ENCODE assay signal across 1 cellular context in the genomic region with DNA sequence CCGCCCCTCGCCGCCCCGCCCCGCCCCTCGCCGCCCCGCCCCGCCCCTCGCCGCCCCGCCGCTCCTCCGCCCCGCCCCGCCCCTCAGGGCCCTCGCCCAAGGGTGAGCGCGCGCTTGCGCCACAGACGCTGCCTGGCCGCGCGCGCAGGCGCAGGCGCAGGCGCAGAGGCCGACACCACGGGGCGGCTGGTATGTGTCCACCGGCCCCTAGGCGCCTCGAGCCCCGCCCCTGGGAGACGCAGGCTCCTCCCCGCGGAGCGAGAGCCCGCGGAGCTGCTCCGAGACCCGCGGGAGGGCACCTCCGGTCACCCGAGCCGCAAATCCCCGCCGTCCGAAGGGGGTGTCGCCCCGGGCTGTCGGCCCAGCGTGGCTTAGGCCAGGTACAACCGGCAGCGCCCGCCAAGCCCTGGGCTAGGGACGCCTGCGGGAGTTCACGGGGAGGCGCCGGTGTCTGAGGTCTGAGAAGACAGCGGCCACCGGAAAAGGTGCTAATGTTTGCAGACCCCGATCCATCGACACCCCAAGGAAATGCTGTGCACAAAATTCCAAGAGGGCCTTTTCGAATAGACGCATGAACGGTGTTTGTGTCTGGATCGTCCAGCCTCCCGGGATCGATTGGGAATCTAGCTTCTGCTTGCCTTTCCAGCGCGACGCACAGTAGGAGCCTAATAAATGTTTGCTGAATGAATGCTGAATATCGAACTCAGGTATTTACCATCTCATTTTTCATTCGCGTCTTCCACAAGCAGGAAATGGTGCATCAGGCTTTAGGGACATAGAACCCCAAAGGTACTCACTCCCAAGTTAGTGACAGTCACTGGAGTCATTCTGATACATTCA.
TF ChIP-seq lines count a peak whose summit lies in the region.

No MANE protein-coding gene starts in this region.

TF ChIP-seq in K562, 482 proteins besides CTCF, POLR2A, EP300 and RAD21 (continued from another document):
- TF ChIP-seq, protein P1, sequence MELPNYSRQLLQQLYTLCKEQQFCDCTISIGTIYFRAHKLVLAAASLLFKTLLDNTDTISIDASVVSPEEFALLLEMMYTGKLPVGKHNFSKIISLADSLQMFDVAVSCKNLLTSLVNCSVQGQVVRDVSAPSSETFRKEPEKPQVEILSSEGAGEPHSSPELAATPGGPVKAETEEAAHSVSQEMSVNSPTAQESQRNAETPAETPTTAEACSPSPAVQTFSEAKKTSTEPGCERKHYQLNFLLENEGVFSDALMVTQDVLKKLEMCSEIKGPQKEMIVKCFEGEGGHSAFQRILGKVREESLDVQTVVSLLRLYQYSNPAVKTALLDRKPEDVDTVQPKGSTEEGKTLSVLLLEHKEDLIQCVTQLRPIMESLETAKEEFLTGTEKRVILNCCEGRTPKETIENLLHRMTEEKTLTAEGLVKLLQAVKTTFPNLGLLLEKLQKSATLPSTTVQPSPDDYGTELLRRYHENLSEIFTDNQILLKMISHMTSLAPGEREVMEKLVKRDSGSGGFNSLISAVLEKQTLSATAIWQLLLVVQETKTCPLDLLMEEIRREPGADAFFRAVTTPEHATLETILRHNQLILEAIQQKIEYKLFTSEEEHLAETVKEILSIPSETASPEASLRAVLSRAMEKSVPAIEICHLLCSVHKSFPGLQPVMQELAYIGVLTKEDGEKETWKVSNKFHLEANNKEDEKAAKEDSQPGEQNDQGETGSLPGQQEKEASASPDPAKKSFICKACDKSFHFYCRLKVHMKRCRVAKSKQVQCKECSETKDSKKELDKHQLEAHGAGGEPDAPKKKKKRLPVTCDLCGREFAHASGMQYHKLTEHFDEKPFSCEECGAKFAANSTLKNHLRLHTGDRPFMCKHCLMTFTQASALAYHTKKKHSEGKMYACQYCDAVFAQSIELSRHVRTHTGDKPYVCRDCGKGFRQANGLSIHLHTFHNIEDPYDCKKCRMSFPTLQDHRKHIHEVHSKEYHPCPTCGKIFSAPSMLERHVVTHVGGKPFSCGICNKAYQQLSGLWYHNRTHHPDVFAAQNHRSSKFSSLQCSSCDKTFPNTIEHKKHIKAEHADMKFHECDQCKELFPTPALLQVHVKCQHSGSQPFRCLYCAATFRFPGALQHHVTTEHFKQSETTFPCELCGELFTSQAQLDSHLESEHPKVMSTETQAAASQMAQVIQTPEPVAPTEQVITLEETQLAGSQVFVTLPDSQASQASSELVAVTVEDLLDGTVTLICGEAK (IDR thresholded peaks at IDR 0.05): no peak; the same call in 1 of the 2 replicates
- TF ChIP-seq, protein P1 (CRISPR knock-in tag; IDR thresholded peaks at IDR 0.05): no peak
- TF ChIP-seq TAL1 (IDR thresholded peaks at IDR 0.05) (no peak), POLR2AphosphoS5 (IDR thresholded peaks at IDR 0.05; ENCODE audit: control insufficient read depth, insufficient read depth, low read depth, low read length) (no peak), KDM2B (CRISPR knock-in tag; IDR thresholded peaks at IDR 0.05) (no peak), NEUROD1 (IDR thresholded peaks at IDR 0.05; ENCODE audit: borderline replicate concordance, low read depth, low read length, partially characterized antibody) (no peak), TEAD1 (CRISPR knock-in tag; IDR thresholded peaks at IDR 0.05) (peak in 1 of 2 experiments; percentile 94; a peak in 2 of 4 replicates), ZNF408 (CRISPR knock-in tag; IDR thresholded peaks at IDR 0.05; ENCODE audit: low read depth) (no peak), MECOM (CRISPR knock-in tag; IDR thresholded peaks at IDR 0.05) (no peak), ZBTB17 (CRISPR knock-in tag; IDR thresholded peaks at IDR 0.05) (no peak), SUPT5H (IDR thresholded peaks at IDR 0.05) (peak; percentile 51), NFATC3 (IDR thresholded peaks at IDR 0.05) (no peak), JUNB (CRISPR knock-in tag; conservative IDR thresholded peaks at IDR 0.05) (no peak), KLF13 (tag; IDR thresholded peaks at IDR 0.05; ENCODE audit: borderline replicate concordance, low read depth) (no peak)
- TF ChIP-seq, protein P2, sequence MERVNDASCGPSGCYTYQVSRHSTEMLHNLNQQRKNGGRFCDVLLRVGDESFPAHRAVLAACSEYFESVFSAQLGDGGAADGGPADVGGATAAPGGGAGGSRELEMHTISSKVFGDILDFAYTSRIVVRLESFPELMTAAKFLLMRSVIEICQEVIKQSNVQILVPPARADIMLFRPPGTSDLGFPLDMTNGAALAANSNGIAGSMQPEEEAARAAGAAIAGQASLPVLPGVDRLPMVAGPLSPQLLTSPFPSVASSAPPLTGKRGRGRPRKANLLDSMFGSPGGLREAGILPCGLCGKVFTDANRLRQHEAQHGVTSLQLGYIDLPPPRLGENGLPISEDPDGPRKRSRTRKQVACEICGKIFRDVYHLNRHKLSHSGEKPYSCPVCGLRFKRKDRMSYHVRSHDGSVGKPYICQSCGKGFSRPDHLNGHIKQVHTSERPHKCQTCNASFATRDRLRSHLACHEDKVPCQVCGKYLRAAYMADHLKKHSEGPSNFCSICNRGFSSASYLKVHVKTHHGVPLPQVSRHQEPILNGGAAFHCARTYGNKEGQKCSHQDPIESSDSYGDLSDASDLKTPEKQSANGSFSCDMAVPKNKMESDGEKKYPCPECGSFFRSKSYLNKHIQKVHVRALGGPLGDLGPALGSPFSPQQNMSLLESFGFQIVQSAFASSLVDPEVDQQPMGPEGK (CRISPR knock-in tag; IDR thresholded peaks at IDR 0.05; ENCODE audit: borderline replicate concordance): no peak
- TF ChIP-seq, protein P3, sequence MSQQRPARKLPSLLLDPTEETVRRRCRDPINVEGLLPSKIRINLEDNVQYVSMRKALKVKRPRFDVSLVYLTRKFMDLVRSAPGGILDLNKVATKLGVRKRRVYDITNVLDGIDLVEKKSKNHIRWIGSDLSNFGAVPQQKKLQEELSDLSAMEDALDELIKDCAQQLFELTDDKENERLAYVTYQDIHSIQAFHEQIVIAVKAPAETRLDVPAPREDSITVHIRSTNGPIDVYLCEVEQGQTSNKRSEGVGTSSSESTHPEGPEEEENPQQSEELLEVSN (IDR thresholded peaks at IDR 0.05; ENCODE audit: borderline replicate concordance in 1 of 2, extremely low read depth in 1 of 2, insufficient read depth in 1 of 2, insufficient read length in 1 of 2, low read depth in 1 of 2, low read length in 1 of 2, poor library complexity in 1 of 2, severe bottlenecking in 1 of 2): peak in 1 of 2 experiments; percentile 45
